1 cellular context compared by ENCODE assay signal in genomic region chr17:75830168-75831031, GRCh38.
TF ChIP-seq lines count a peak whose summit lies in the region.

No MANE protein-coding gene starts in this region.

TF ChIP-seq in HepG2, 621 proteins besides CTCF, POLR2A, EP300 and RAD21 (continues in another document):
- TF ChIP-seq, protein P1, sequence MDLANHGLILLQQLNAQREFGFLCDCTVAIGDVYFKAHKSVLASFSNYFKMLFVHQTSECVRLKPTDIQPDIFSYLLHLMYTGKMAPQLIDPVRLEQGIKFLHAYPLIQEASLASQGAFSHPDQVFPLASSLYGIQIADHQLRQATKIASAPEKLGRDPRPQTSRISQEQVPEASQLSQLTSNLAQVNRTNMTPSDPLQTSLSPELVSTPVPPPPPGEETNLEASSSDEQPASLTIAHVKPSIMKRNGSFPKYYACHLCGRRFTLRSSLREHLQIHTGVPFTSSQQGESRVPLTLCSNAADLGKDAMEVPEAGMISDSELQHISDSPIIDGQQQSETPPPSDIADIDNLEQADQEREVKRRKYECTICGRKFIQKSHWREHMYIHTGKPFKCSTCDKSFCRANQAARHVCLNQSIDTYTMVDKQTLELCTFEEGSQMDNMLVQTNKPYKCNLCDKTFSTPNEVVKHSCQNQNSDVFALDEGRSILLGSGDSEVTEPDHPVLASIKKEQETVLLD (CRISPR knock-in tag; IDR thresholded peaks at IDR 0.05; ENCODE audit: low read depth) = no peak
- TF ChIP-seq ZNF709 (CRISPR knock-in tag; IDR thresholded peaks at IDR 0.05) (no peak), HOXA7 (CRISPR knock-in tag; IDR thresholded peaks at IDR 0.05) (no peak), NONO (IDR thresholded peaks at IDR 0.05) (no peak), NONO (CRISPR knock-in tag; conservative IDR thresholded peaks at IDR 0.05) (peak; percentile 49; the same call in 1 of the 2 replicates), ZNF687 (CRISPR knock-in tag; IDR thresholded peaks at IDR 0.05) (peak; percentile 44), ZNF160 (CRISPR knock-in tag; IDR thresholded peaks at IDR 0.05) (0 out of 2 replicates have a peak, but pooled peaks have one; percentile 38), ZNF570 (CRISPR knock-in tag; IDR thresholded peaks at IDR 0.05; ENCODE audit: borderline replicate concordance) (no peak), KLF13 (CRISPR knock-in tag; IDR thresholded peaks at IDR 0.05) (no peak), ZNF383 (CRISPR knock-in tag; IDR thresholded peaks at IDR 0.05; ENCODE audit: borderline replicate concordance) (no peak), AGO2 (optimal IDR thresholded peaks at IDR 0.05; ENCODE audit: low read depth, low read length) (peak; percentile 79), ZNF34 (CRISPR knock-in tag; IDR thresholded peaks at IDR 0.05; ENCODE audit: borderline replicate concordance) (no peak), ZNF660 (CRISPR knock-in tag; IDR thresholded peaks at IDR 0.05; ENCODE audit: borderline replicate concordance, low read depth) (no peak), CENPX (CRISPR knock-in tag; IDR thresholded peaks at IDR 0.05) (no peak), ZNF441 (CRISPR knock-in tag; IDR thresholded peaks at IDR 0.05; ENCODE audit: borderline replicate concordance) (no peak), ETV6 (CRISPR knock-in tag; conservative IDR thresholded peaks at IDR 0.05) (no peak), ZNF501 (CRISPR knock-in tag; IDR thresholded peaks at IDR 0.05) (0 out of 2 replicates have a peak, but pooled peaks have one; percentile 52), NR2F6 (IDR thresholded peaks at IDR 0.05) (peak; percentile 27; the same call in 1 of the 2 replicates), NR2F6 (CRISPR knock-in tag; IDR thresholded peaks at IDR 0.05) (peak; percentile 33; the same call in 1 of the 2 replicates), ZBTB38 (CRISPR knock-in tag; IDR thresholded peaks at IDR 0.05) (peak; percentile 33; the same call in 1 of the 2 replicates), PATZ1 (CRISPR knock-in tag; IDR thresholded peaks at IDR 0.05) (peak; percentile 35; the same call in 1 of the 2 replicates), SSRP1 (CRISPR knock-in tag; IDR thresholded peaks at IDR 0.05) (no peak), BHLHE40 (IDR thresholded peaks at IDR 0.05; ENCODE audit: low read length) (no peak), HES4 (CRISPR knock-in tag; IDR thresholded peaks at IDR 0.05; ENCODE audit: borderline replicate concordance) (peak; percentile 55; the same call in 1 of the 2 replicates), BRD4 (CRISPR knock-in tag; IDR thresholded peaks at IDR 0.05) (0 out of 2 replicates have a peak, but pooled peaks have one; percentile 45), ZBTB33 (CRISPR knock-in tag; IDR thresholded peaks at IDR 0.05) (peak; percentile 70; the same call in 1 of the 2 replicates), NCOA5 (CRISPR knock-in tag; IDR thresholded peaks at IDR 0.05) (0 out of 2 replicates have a peak, but pooled peaks have one; percentile 22), ZFP90 (CRISPR knock-in tag; IDR thresholded peaks at IDR 0.05; ENCODE audit: borderline replicate concordance) (no peak)
- TF ChIP-seq, protein P2, sequence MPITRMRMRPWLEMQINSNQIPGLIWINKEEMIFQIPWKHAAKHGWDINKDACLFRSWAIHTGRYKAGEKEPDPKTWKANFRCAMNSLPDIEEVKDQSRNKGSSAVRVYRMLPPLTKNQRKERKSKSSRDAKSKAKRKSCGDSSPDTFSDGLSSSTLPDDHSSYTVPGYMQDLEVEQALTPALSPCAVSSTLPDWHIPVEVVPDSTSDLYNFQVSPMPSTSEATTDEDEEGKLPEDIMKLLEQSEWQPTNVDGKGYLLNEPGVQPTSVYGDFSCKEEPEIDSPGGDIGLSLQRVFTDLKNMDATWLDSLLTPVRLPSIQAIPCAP (CRISPR knock-in tag; IDR thresholded peaks at IDR 0.05; ENCODE audit: low read depth) = no peak
- TF ChIP-seq, protein P3, sequence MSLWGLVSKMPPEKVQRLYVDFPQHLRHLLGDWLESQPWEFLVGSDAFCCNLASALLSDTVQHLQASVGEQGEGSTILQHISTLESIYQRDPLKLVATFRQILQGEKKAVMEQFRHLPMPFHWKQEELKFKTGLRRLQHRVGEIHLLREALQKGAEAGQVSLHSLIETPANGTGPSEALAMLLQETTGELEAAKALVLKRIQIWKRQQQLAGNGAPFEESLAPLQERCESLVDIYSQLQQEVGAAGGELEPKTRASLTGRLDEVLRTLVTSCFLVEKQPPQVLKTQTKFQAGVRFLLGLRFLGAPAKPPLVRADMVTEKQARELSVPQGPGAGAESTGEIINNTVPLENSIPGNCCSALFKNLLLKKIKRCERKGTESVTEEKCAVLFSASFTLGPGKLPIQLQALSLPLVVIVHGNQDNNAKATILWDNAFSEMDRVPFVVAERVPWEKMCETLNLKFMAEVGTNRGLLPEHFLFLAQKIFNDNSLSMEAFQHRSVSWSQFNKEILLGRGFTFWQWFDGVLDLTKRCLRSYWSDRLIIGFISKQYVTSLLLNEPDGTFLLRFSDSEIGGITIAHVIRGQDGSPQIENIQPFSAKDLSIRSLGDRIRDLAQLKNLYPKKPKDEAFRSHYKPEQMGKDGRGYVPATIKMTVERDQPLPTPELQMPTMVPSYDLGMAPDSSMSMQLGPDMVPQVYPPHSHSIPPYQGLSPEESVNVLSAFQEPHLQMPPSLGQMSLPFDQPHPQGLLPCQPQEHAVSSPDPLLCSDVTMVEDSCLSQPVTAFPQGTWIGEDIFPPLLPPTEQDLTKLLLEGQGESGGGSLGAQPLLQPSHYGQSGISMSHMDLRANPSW (CRISPR knock-in tag; IDR thresholded peaks at IDR 0.05; ENCODE audit: borderline replicate concordance) = no peak
- TF ChIP-seq, protein P4, sequence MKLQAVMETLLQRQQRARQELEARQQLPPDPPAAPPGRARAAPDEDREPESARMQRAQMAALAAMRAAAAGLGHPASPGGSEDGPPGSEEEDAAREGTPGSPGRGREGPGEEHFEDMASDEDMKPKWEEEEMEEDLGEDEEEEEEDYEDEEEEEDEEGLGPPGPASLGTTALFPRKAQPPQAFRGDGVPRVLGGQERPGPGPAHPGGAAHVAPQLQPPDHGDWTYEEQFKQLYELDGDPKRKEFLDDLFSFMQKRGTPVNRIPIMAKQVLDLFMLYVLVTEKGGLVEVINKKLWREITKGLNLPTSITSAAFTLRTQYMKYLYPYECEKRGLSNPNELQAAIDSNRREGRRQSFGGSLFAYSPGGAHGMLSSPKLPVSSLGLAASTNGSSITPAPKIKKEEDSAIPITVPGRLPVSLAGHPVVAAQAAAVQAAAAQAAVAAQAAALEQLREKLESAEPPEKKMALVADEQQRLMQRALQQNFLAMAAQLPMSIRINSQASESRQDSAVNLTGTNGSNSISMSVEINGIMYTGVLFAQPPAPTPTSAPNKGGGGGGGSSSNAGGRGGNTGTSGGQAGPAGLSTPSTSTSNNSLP (IDR thresholded peaks at IDR 0.05; ENCODE audit: low read depth, low read length) = no peak
- TF ChIP-seq, protein P5, sequence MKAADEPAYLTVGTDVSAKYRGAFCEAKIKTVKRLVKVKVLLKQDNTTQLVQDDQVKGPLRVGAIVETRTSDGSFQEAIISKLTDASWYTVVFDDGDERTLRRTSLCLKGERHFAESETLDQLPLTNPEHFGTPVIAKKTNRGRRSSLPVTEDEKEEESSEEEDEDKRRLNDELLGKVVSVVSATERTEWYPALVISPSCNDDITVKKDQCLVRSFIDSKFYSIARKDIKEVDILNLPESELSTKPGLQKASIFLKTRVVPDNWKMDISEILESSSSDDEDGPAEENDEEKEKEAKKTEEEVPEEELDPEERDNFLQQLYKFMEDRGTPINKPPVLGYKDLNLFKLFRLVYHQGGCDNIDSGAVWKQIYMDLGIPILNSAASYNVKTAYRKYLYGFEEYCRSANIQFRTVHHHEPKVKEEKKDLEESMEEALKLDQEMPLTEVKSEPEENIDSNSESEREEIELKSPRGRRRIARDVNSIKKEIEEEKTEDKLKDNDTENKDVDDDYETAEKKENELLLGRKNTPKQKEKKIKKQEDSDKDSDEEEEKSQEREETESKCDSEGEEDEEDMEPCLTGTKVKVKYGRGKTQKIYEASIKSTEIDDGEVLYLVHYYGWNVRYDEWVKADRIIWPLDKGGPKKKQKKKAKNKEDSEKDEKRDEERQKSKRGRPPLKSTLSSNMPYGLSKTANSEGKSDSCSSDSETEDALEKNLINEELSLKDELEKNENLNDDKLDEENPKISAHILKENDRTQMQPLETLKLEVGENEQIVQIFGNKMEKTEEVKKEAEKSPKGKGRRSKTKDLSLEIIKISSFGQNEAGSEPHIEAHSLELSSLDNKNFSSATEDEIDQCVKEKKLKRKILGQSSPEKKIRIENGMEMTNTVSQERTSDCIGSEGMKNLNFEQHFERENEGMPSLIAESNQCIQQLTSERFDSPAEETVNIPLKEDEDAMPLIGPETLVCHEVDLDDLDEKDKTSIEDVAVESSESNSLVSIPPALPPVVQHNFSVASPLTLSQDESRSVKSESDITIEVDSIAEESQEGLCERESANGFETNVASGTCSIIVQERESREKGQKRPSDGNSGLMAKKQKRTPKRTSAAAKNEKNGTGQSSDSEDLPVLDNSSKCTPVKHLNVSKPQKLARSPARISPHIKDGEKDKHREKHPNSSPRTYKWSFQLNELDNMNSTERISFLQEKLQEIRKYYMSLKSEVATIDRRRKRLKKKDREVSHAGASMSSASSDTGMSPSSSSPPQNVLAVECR (CRISPR knock-in tag; IDR thresholded peaks at IDR 0.05; ENCODE audit: borderline replicate concordance) = peak; percentile 23; the same call in 1 of the 2 replicates
- TF ChIP-seq, protein P6, sequence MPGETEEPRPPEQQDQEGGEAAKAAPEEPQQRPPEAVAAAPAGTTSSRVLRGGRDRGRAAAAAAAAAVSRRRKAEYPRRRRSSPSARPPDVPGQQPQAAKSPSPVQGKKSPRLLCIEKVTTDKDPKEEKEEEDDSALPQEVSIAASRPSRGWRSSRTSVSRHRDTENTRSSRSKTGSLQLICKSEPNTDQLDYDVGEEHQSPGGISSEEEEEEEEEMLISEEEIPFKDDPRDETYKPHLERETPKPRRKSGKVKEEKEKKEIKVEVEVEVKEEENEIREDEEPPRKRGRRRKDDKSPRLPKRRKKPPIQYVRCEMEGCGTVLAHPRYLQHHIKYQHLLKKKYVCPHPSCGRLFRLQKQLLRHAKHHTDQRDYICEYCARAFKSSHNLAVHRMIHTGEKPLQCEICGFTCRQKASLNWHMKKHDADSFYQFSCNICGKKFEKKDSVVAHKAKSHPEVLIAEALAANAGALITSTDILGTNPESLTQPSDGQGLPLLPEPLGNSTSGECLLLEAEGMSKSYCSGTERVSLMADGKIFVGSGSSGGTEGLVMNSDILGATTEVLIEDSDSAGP (CRISPR knock-in tag; IDR thresholded peaks at IDR 0.05; ENCODE audit: borderline replicate concordance) = peak; percentile 49; the same call in 1 of the 2 replicates
- TF ChIP-seq, protein P7, sequence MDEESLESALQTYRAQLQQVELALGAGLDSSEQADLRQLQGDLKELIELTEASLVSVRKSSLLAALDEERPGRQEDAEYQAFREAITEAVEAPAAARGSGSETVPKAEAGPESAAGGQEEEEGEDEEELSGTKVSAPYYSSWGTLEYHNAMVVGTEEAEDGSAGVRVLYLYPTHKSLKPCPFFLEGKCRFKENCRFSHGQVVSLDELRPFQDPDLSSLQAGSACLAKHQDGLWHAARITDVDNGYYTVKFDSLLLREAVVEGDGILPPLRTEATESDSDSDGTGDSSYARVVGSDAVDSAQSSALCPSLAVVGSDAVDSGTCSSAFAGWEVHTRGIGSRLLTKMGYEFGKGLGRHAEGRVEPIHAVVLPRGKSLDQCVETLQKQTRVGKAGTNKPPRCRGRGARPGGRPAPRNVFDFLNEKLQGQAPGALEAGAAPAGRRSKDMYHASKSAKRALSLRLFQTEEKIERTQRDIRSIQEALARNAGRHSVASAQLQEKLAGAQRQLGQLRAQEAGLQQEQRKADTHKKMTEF (CRISPR knock-in tag; IDR thresholded peaks at IDR 0.05) = no peak
